ENCODE assay signal across 25 cellular contexts in genomic region chr3:128998532-128998931, GRCh38. TPM values are rescaled to one million over a fixed set of nuclear protein-coding genes. Genes with fewer than 3 reads are reported as not detected.
DNase-seq lines count a peak whose midpoint lies in the region; ATAC-seq and TF ChIP-seq lines count a peak whose summit lies in the region.
"Had no signal": no experiment of that assay in that cellular context is flagged by ENCODE, and none has a peak within 500 bp of the region (broad histone marks: within the 10 kb centered on the region; RNA-seq: fewer than 3 reads in every experiment).

No MANE protein-coding gene starts in this region.

- peak overlapping the region; percentile 46 for H3K9ac ChIP-seq in SK-N-MC (ENCODE audit: insufficient read length)

- H3K9me3 Mint-ChIP-seq in nephron: peaks cover 2% of the 10 kb centered on the region
- H3K9me3 Mint-ChIP-seq: activated CD8-positive, alpha-beta T cell treated with anti-CD3 and anti-CD28 coated beads for 36 hours; activated naive CD4-positive, alpha-beta T cell treated with anti-CD3 and anti-CD28 coated beads, Interleukin-2, amount 50 U/mL, for 72 hours; activated T-cell treated with anti-CD3 and anti-CD28 coated beads, Interleukin-2, amount 50 U/mL, for 72 hours; stimulated activated memory B cell treated with anti-CD40 and anti-IgM and Interleukin-4, amounts not matched to agents 10 μg/mL and 1 μg/mL and 100 μg/mL, for 72 hours; T-cell had no signal

- H3K9me2 ChIP-seq in DOHH2 (replicated peaks; ENCODE audit: control insufficient read depth, low read length): no peaks in the 10 kb centered on the region

- no peaks in the 10 kb centered on the region for H3F3A ChIP-seq in DOHH2 (ENCODE audit: control insufficient read depth, insufficient read depth)

- H3K27me3 ChIP-seq in DOHH2 (ENCODE audit: control insufficient read depth, low read length) (peaks cover 46% of the 10 kb centered on the region), upper lobe of left lung (peaks cover 0 to 23% (median 14%) of the 10 kb centered on the region in 4 donors), WERI-Rb-1 (ENCODE audit: insufficient read depth, low read depth, severe bottlenecking) (peaks cover 34% of the 10 kb centered on the region)
- H3K27me3 ChIP-seq: thyroid gland had no signal

- in situ Hi-C loops in KBM-7 (cut with MboI; ENCODE audit: low pct_unique_long_range_greater_than_20kb, low sequenced_read_pairs): no loop called here

- peaks cover 26% of the 10 kb centered on the region for H3K4me1 ChIP-seq in DOHH2 (ENCODE audit: control insufficient read depth, low read length)
- H3K4me1 ChIP-seq in upper lobe of left lung: peaks cover 26 to 49% (median 39%) of the 10 kb centered on the region in 4 donors

- ATAC-seq in upper lobe of left lung (ENCODE audit: low FRiP score in 2 of 2) (no peak), HG03175 (IDR thresholded peaks at IDR 0.05; ENCODE audit: unreplicated experiment) (no peak)
- ATAC-seq: activated CD8-positive, alpha-beta T cell treated with anti-CD3 and anti-CD28 coated beads for 36 hours; activated naive CD4-positive, alpha-beta T cell treated with anti-CD3 and anti-CD28 coated beads, Interleukin-2, amount 50 U/mL, for 72 hours; activated T-cell treated with anti-CD3 and anti-CD28 coated beads, Interleukin-2, amount 50 U/mL, for 72 hours; body of pancreas; stimulated activated memory B cell treated with anti-CD40 and anti-IgM and Interleukin-4, amounts not matched to agents 10 μg/mL and 1 μg/mL and 100 μg/mL, for 72 hours; T-cell had no signal

- no peaks in the 10 kb centered on the region for H4K20me1 ChIP-seq in DOHH2 (ENCODE audit: control insufficient read depth, insufficient read depth, low read depth, low read length)

- H3K4me3 ChIP-seq in DOHH2 (ENCODE audit: low read length) (no peak overlapping the region), SK-N-MC (peak overlapping the region; percentile 49), upper lobe of left lung (no peak overlapping the region), WERI-Rb-1 (ENCODE audit: low read depth, low read length) (no peak overlapping the region)
- H3K4me3 ChIP-seq: body of pancreas, colonic mucosa, thyroid gland had no signal

- H3K4me3 Mint-ChIP-seq in nephron: peak overlapping the region; percentile 5 to 39 (median 37)
- H3K4me3 Mint-ChIP-seq: activated CD8-positive, alpha-beta T cell treated with anti-CD3 and anti-CD28 coated beads for 36 hours; stimulated activated memory B cell treated with anti-CD40 and anti-IgM and Interleukin-4, amounts not matched to agents 10 μg/mL and 1 μg/mL and 100 μg/mL, for 72 hours had no signal

- H3K9me3 ChIP-seq in DOHH2 (ENCODE audit: control insufficient read depth, insufficient read depth, low read length): no peaks in the 10 kb centered on the region
- no peaks in the 10 kb centered on the region for H3K9me3 ChIP-seq in SK-N-MC (ENCODE audit: low read depth, low read length)
- no peaks in the 10 kb centered on the region for H3K9me3 ChIP-seq in upper lobe of left lung
- no peaks in the 10 kb centered on the region for H3K9me3 ChIP-seq in WERI-Rb-1 (ENCODE audit: severe bottlenecking)
- H3K9me3 ChIP-seq: body of pancreas, colonic mucosa, thyroid gland had no signal

- peak overlapping the region; percentile 54 to 75 (median 57) for H3K27ac Mint-ChIP-seq in nephron
- H3K27ac Mint-ChIP-seq: activated CD8-positive, alpha-beta T cell treated with anti-CD3 and anti-CD28 coated beads for 36 hours; activated naive CD4-positive, alpha-beta T cell treated with anti-CD3 and anti-CD28 coated beads, Interleukin-2, amount 50 U/mL, for 72 hours; activated T-cell treated with anti-CD3 and anti-CD28 coated beads, Interleukin-2, amount 50 U/mL, for 72 hours; stimulated activated memory B cell treated with anti-CD40 and anti-IgM and Interleukin-4, amounts not matched to agents 10 μg/mL and 1 μg/mL and 100 μg/mL, for 72 hours had no signal

- H3K4me1 Mint-ChIP-seq in nephron: peaks cover 45% of the 10 kb centered on the region

- H3K27ac ChIP-seq in DOHH2 (ENCODE audit: low read depth, low read length) (no peak overlapping the region), SK-N-MC (peak overlapping the region; percentile 95), upper lobe of left lung (no peak overlapping the region), WERI-Rb-1 (no peak overlapping the region)
- H3K27ac ChIP-seq: body of pancreas, colonic mucosa, thyroid gland had no signal

- WGBS in upper lobe of left lung, 2 donors: 43 to 51% methylated on average over 3 of the region's 3 CpGs

- no peak for TF ChIP-seq POLR2A in upper lobe of left lung (IDR thresholded peaks at IDR 0.05)

- peaks cover 79% of the 10 kb centered on the region for H3K27me3 Mint-ChIP-seq in nephron (ENCODE audit: low read depth)

- H3K36me3 ChIP-seq in DOHH2 (ENCODE audit: control insufficient read depth, low read length) (no peaks in the 10 kb centered on the region), SK-N-MC (ENCODE audit: insufficient read depth, low read length) (no peaks in the 10 kb centered on the region), upper lobe of left lung (no peaks in the 10 kb centered on the region), WERI-Rb-1 (no peaks in the 10 kb centered on the region)
- H3K36me3 ChIP-seq: colonic mucosa, thyroid gland had no signal

- no peak for TF ChIP-seq EP300 in upper lobe of left lung (IDR thresholded peaks at IDR 0.05)

- H3K79me2 ChIP-seq in DOHH2 (ENCODE audit: control insufficient read depth, low read length): no peaks in the 10 kb centered on the region

- TF ChIP-seq CTCF in DOHH2 (IDR thresholded peaks at IDR 0.05; ENCODE audit: low read depth, low read length, poor library complexity, severe bottlenecking) (no peak), nephron (IDR thresholded peaks at IDR 0.05; ENCODE audit: unreplicated experiment in 3 of 3) (no peak), upper lobe of left lung (IDR thresholded peaks at IDR 0.05) (no peak), WERI-Rb-1 (IDR thresholded peaks at IDR 0.05; ENCODE audit: low read depth, low read length) (no peak)

- no peaks in the 10 kb centered on the region for H3K36me3 Mint-ChIP-seq in nephron (ENCODE audit: low read depth)
- H3K36me3 Mint-ChIP-seq: stimulated activated memory B cell treated with anti-CD40 and anti-IgM and Interleukin-4, amounts not matched to agents 10 μg/mL and 1 μg/mL and 100 μg/mL, for 72 hours; T-cell had no signal

- DNase-seq in KBM-7 (peak; percentile 63), SK-N-MC (ENCODE audit: low read depth, low spot score) (peak; percentile 71), upper lobe of left lung (no peak), WERI-Rb-1 (no peak), NCI-H526 (lab: John Stamatoyannopoulos, UW) (no peak)
- DNase-seq: activated CD8-positive, alpha-beta T cell treated with anti-CD3 and anti-CD28 coated beads for 36 hours; activated T-cell treated with anti-CD3 and anti-CD28 coated beads, Interleukin-2, amount 50 U/mL, for 72 hours; body of pancreas; colonic mucosa; DMS53; hippocampal formation; mesendoderm; NCI-H1092 treated with DMSO at 0.1 percent for 48 hours; NCI-H345; Right ventricle myocardium superior; stimulated activated CD4-positive, alpha-beta T cell treated with anti-CD3 and anti-CD28 coated beads, Interleukin-15, amount 100 ng/mL, for 24 hours; T-cell; thyroid gland had no signal

- H3K4me2 ChIP-seq in DOHH2 (ENCODE audit: low read length): peak overlapping the region; percentile 15; the same call in 1 of the 2 replicates

RNA-seq across cellular contexts. Expression of gene EFCC1, which starts 2.6 kb away (rescaled TPM):
- 10 to 100 TPM in 3 of 6 donors, 1 to 10 TPM in 3; 3.1 to 20.6 (median 11.4) TPM for total RNA-seq in upper lobe of left lung
- total RNA-seq: fibroblast of villous mesenchyme, kidney epithelial cell had no signal

RNA-seq across cellular contexts. Expression of gene CFAP92, which starts 4.7 kb away (rescaled TPM):
- total RNA-seq in upper lobe of left lung: 10 to 100 TPM in 2 of 6 donors, 1 to 10 TPM in 3, under 1 TPM in 1; 0.66 to 21.3 (median 5.0) TPM
- total RNA-seq: body of pancreas, fibroblast of villous mesenchyme, Right ventricle myocardium superior had no signal

Comparison
In these comparisons a context has a peak if more than half of its experiments do, and no peak if none do; other contexts are left out.
1. DNase-seq: peak in KBM-7 (single experiment) and SK-N-MC (single experiment); none in upper lobe of left lung (0 of 2), WERI-Rb-1 (single experiment) and NCI-H526 (0 of 2).